Comparison of ENCODE assay signal across 17 cellular contexts in the genomic region with DNA sequence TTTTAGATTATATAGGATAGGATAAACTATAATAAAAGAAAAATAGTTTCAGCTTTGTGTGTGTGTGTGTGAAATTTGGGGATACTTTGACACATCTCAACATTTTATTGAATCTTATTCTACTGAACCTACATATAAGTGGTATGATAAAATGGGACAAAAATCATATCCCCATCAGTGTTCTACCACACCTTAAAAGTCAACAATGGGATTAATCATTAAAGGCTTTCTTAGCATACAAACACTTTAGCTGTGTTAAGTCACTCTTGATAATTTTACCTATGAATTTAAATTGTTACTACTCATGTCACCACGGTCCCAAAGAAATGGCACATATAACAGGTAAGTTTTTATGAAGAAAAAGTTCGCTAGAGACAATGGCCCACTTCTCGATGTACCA. TPM values are rescaled to one million over a fixed set of nuclear protein-coding genes. Genes with fewer than 3 reads are reported as not detected.
DNase-seq lines count a peak whose midpoint lies in the region; ATAC-seq, FAIRE-seq and TF ChIP-seq lines count a peak whose summit lies in the region.
"Had no signal": no experiment of that assay in that cellular context is flagged by ENCODE, and none has a peak within 500 bp of the region (broad histone marks: within the 10 kb centered on the region; RNA-seq: fewer than 3 reads in every experiment).

No MANE protein-coding gene starts in this region.

- no peaks in the 10 kb centered on the region for H3K27me3 ChIP-seq in small intestine (ENCODE audit: control insufficient read depth in 2 of 2, insufficient read depth in 2 of 2, low read length in 2 of 2)
- H3K27me3 ChIP-seq in gastroesophageal sphincter = no peaks in the 10 kb centered on the region
- H3K27me3 ChIP-seq: BLaER1 treated with 17β-estradiol and CSF1 and Interleukin-3, amounts not matched to agents 10 nM and 100 nM had no signal

- H3K9me3 ChIP-seq in small intestine (ENCODE audit: control insufficient read depth, low read depth) (no peaks in the 10 kb centered on the region), gastroesophageal sphincter (no peaks in the 10 kb centered on the region)
- H3K9me3 ChIP-seq: BLaER1 treated with 17β-estradiol and CSF1 and Interleukin-3, amounts not matched to agents 10 nM and 100 nM had no signal

- H3K27ac ChIP-seq in small intestine (ENCODE audit: low read depth in 1 of 2, low read length in 1 of 2) (no peak overlapping the region), gastroesophageal sphincter (no peak overlapping the region)
- H3K27ac ChIP-seq: BLaER1 treated with 17β-estradiol and CSF1 and Interleukin-3, amounts not matched to agents 10 nM and 100 nM; GM23248 had no signal

- H3K4me3 Mint-ChIP-seq in T-cell = no peak overlapping the region
- H3K4me3 Mint-ChIP-seq: T-helper 2 cell treated with Interferon-gamma antibody and Interleukin-4, amounts not matched to agents 5 μg/mL and 100 μg/mL, for 36 hours had no signal

- H3K9me3 Mint-ChIP-seq in T-cell = no peaks in the 10 kb centered on the region
- H3K9me3 Mint-ChIP-seq: T-helper 2 cell treated with Interferon-gamma antibody and Interleukin-4, amounts not matched to agents 5 μg/mL and 100 μg/mL, for 36 hours had no signal

- no peaks in the 10 kb centered on the region for H3K4me1 ChIP-seq in small intestine (ENCODE audit: control insufficient read depth in 2 of 2, insufficient read depth in 1 of 2, low read depth in 1 of 2, low read length in 1 of 2)
- H3K4me1 ChIP-seq in gastroesophageal sphincter = no peaks in the 10 kb centered on the region
- H3K4me1 ChIP-seq: BLaER1 treated with 17β-estradiol and CSF1 and Interleukin-3, amounts not matched to agents 10 nM and 100 nM had no signal

- no peaks in the 10 kb centered on the region for H3K27me3 Mint-ChIP-seq in T-cell

- ATAC-seq in GM18868 (IDR thresholded peaks at IDR 0.05; ENCODE audit: unreplicated experiment) = peak; percentile 7
- peak; percentile 3 for ATAC-seq in GM21723 (IDR thresholded peaks at IDR 0.05; ENCODE audit: unreplicated experiment)
- ATAC-seq in HG03442 (IDR thresholded peaks at IDR 0.05; ENCODE audit: unreplicated experiment) = peak; percentile 5
- no peak for ATAC-seq in gastroesophageal sphincter
- no peak for ATAC-seq in T-cell (replicated peaks in 1 of 4)
- ATAC-seq: HCT116 had no signal

- no peaks in the 10 kb centered on the region for H3K4me1 Mint-ChIP-seq in T-cell

- H3K4me3 ChIP-seq in small intestine (ENCODE audit: low read depth in 1 of 2, low read length in 2 of 2) (no peak overlapping the region), gastroesophageal sphincter (no peak overlapping the region)
- H3K4me3 ChIP-seq: BLaER1 treated with 17β-estradiol and CSF1 and Interleukin-3, amounts not matched to agents 10 nM and 100 nM; GM23248 had no signal

- CTCF ChIA-PET in T-cell (lab: Charles Lee) = interaction anchor here in 1 of 2 donors (0.6 kb wide), 1 partner anchor 1508 kb away, joined by 3 read pairs; no protein-coding TSS in a partner anchor

- H3K36me3 ChIP-seq in small intestine (ENCODE audit: control insufficient read depth in 2 of 2, insufficient read depth in 2 of 2, low read length in 2 of 2) (no peaks in the 10 kb centered on the region), gastroesophageal sphincter (no peaks in the 10 kb centered on the region)
- H3K36me3 ChIP-seq: BLaER1 treated with 17β-estradiol and CSF1 and Interleukin-3, amounts not matched to agents 10 nM and 100 nM had no signal

- DNase-seq in small intestine = peak; percentile 36
- DNase-seq in SKM-1 treated with dmso at 0.1 percent for 144 hours (lab: John Stamatoyannopoulos, UW; ENCODE audit: unreplicated experiment) = no peak
- no peak for DNase-seq in activated effector memory CD4-positive, alpha-beta T cell treated with anti-CD3 and anti-CD28 coated beads, Interleukin-2, amount 50 U/mL, for 16 hours
- DNase-seq in T-cell = no peak
- DNase-seq: GM23248, NCI-H1436 treated with DMSO at 0.1 percent for 48 hours, NCI-H2107, NCI-H226, NCI-H526 treated with DMSO at 0.1 percent for 48 hours, RPMI8226 had no signal

- no peaks in the 10 kb centered on the region for H3K36me3 Mint-ChIP-seq in T-cell

- peak; percentile 19 for FAIRE-seq in small intestine (lab: Jason Lieb, UNC)

- TF ChIP-seq CTCF in gastroesophageal sphincter (IDR thresholded peaks at IDR 0.05) = no peak

- TF ChIP-seq EP300 in gastroesophageal sphincter (IDR thresholded peaks at IDR 0.05) = no peak

- POLR2A ChIA-PET in T-cell (lab: Charles Lee) = no interaction called here

- no peak overlapping the region for H3K27ac Mint-ChIP-seq in T-cell
- H3K27ac Mint-ChIP-seq: T-helper 2 cell treated with Interferon-gamma antibody and Interleukin-4, amounts not matched to agents 5 μg/mL and 100 μg/mL, for 36 hours had no signal

- no peak for TF ChIP-seq POLR2A in gastroesophageal sphincter (IDR thresholded peaks at IDR 0.05)

- WGBS in small intestine, 3 donors = 56 to 80% (median 67%) methylated on average over 3 of the region's 3 CpGs
- WGBS in gastroesophageal sphincter (ENCODE audit: low coverage in 1 of 2), 2 donors = 85 to 92% methylated on average over 2 to 3 of the region's 3 CpGs

RNA-seq across cellular contexts. Expression of a gene that starts 37.7 kb away (rescaled TPM):
- 10 to 100 TPM; 14.9 to 22.5 (median 16.8) TPM for polyA plus RNA-seq in small intestine
- total RNA-seq in gastroesophageal sphincter (10 to 100 TPM; 18.4 to 35.0 (median 23.2) TPM), T-cell (10 to 100 TPM; 56.1 to 81.7 (median 56.9) TPM)

RNA-seq across cellular contexts. Expression of a gene that starts 46.6 kb away (rescaled TPM):
- 1,000 to 10,000 TPM; 2,060 to 4,469 (median 3,848) TPM for polyA plus RNA-seq in small intestine
- total RNA-seq in gastroesophageal sphincter (1,000 to 10,000 TPM; 1,326 to 4,329 (median 3,079) TPM), T-cell (1,000 to 10,000 TPM; 2,890 to 3,559 (median 3,361) TPM)

Comparison
In these comparisons a context has a peak if more than half of its experiments do, and no peak if none do; other contexts are left out.
1. ATAC-seq: peak in GM18868 (single experiment), GM21723 (single experiment) and HG03442 (single experiment); none in gastroesophageal sphincter (single experiment) and T-cell (0 of 4).